3 cellular contexts compared by ENCODE assay signal in genomic region chr12:19282133-19282532, GRCh38.
TF ChIP-seq lines count a peak whose summit lies in the region.

No MANE protein-coding gene starts in this region.

TF ChIP-seq in A549, 52 proteins besides CTCF, POLR2A, EP300 and RAD21:
- TF ChIP-seq MYC (IDR thresholded peaks at IDR 0.05; ENCODE audit: borderline replicate concordance, low read length) (no peak), EHMT2 (IDR thresholded peaks at IDR 0.05; ENCODE audit: low read depth) (no peak), MAFK (IDR thresholded peaks at IDR 0.05; ENCODE audit: partially characterized antibody) (peak; percentile 97), REST (IDR thresholded peaks at IDR 0.05) (no peak), JUNB (IDR thresholded peaks at IDR 0.05) (no peak), GATA3 (IDR thresholded peaks at IDR 0.05; ENCODE audit: borderline replicate concordance) (no peak), NR3C1 (IDR thresholded peaks at IDR 0.05) (no peak)
- TF ChIP-seq, protein P1, sequence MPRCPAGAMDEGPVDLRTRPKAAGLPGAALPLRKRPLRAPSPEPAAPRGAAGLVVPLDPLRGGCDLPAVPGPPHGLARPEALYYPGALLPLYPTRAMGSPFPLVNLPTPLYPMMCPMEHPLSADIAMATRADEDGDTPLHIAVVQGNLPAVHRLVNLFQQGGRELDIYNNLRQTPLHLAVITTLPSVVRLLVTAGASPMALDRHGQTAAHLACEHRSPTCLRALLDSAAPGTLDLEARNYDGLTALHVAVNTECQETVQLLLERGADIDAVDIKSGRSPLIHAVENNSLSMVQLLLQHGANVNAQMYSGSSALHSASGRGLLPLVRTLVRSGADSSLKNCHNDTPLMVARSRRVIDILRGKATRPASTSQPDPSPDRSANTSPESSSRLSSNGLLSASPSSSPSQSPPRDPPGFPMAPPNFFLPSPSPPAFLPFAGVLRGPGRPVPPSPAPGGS (IDR thresholded peaks at IDR 0.05): no peak
- TF ChIP-seq, protein P2, sequence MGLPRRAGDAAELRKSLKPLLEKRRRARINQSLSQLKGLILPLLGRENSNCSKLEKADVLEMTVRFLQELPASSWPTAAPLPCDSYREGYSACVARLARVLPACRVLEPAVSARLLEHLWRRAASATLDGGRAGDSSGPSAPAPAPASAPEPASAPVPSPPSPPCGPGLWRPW (IDR thresholded peaks at IDR 0.05): no peak

TF ChIP-seq in IMR-90, 13 proteins besides CTCF, POLR2A, EP300 and RAD21:
- TF ChIP-seq RFX5 (IDR thresholded peaks at IDR 0.05; ENCODE audit: low read depth, low read length) (no peak), MAFK (IDR thresholded peaks at IDR 0.05; ENCODE audit: low read depth, low read length) (peak; percentile 99)
TF ChIP-seq in IMR-90: peak in this region for 1.

TF ChIP-seq in H1, 55 proteins besides CTCF, POLR2A, EP300 and RAD21:
- peak; percentile 92; the same call in 1 of the 2 replicates for TF ChIP-seq MAFK (IDR thresholded peaks at IDR 0.05; ENCODE audit: low read depth, low read length)
- no peak for TF ChIP-seq SRF (IDR thresholded peaks at IDR 0.05; ENCODE audit: low read depth, low read length)
- TF ChIP-seq TBP (IDR thresholded peaks at IDR 0.05; ENCODE audit: low read depth, low read length): no peak
- no peak for TF ChIP-seq E2F6 (IDR thresholded peaks at IDR 0.05)
